ENCODE assay signal across 23 cellular contexts in genomic region chr6:169282043-169282442, GRCh38. TPM values are rescaled to one million over a fixed set of nuclear protein-coding genes. Genes with fewer than 3 reads are reported as not detected.
DNase-seq lines count a peak whose midpoint lies in the region; ATAC-seq and TF ChIP-seq lines count a peak whose summit lies in the region.
"Had no signal": no experiment of that assay in that cellular context is flagged by ENCODE, and none has a peak within 500 bp of the region (broad histone marks: within the 10 kb centered on the region; RNA-seq: fewer than 3 reads in every experiment).

No MANE protein-coding gene starts in this region.

- peak overlapping the region; percentile 19 for H3K18ac ChIP-seq in neuronal stem cell (ENCODE audit: low read length)

- H4K8ac ChIP-seq in neuronal stem cell (ENCODE audit: low read depth, low read length), result peak overlapping the region; percentile 19

- H3K27ac Mint-ChIP-seq in activated CD8-positive, alpha-beta T cell treated with anti-CD3 and anti-CD28 coated beads, Interleukin-2, amount 10 ng/mL, durations not matched to agents 7 days and 5 days, result no peak overlapping the region
- H3K27ac Mint-ChIP-seq in activated CD8-positive, alpha-beta T cell treated with anti-CD3 and anti-CD28 coated beads for 36 hours, result no peak overlapping the region
- H3K27ac Mint-ChIP-seq: CD14-positive monocyte; CD4-positive, alpha-beta memory T cell; CD4-positive, CD25-positive, alpha-beta regulatory T cell; CD8-positive, alpha-beta memory T cell had no signal

- H3K4me3 Mint-ChIP-seq in activated CD8-positive, alpha-beta T cell treated with anti-CD3 and anti-CD28 coated beads, Interleukin-2, amount 10 ng/mL, durations not matched to agents 7 days and 5 days, result no peak overlapping the region
- no peak overlapping the region for H3K4me3 Mint-ChIP-seq in activated CD8-positive, alpha-beta T cell treated with anti-CD3 and anti-CD28 coated beads for 36 hours
- H3K4me3 Mint-ChIP-seq: CD4-positive, alpha-beta memory T cell; CD4-positive, CD25-positive, alpha-beta regulatory T cell; CD8-positive, alpha-beta memory T cell had no signal

- DNase-seq in activated CD8-positive, alpha-beta T cell treated with anti-CD3 and anti-CD28 coated beads, Interleukin-2, amount 10 ng/mL, durations not matched to agents 7 days and 5 days, result peak; percentile 1
- no peak for DNase-seq in activated CD8-positive, alpha-beta T cell treated with anti-CD3 and anti-CD28 coated beads for 36 hours
- no peak for DNase-seq in neuronal stem cell (ENCODE audit: low spot score)
- no peak for DNase-seq in occipital lobe (lab: John Stamatoyannopoulos, UW)
- DNase-seq in NCI-H1105 (lab: John Stamatoyannopoulos, UW), result no peak
- DNase-seq: 8988T; ACHN; BE2C; C1 segment of cervical spinal cord; CD4-positive, alpha-beta memory T cell; CD4-positive, CD25-positive, alpha-beta regulatory T cell; CD8-positive, alpha-beta memory T cell; COR-L47; DMS 273 treated with DMSO at 0.1 percent for 48 hours; DMS153; DMS53; DMS79; DND-41; EL; GDM1 had no signal

- H2BK12ac ChIP-seq in neuronal stem cell (ENCODE audit: low read length), result no peak overlapping the region

- no CpG with 5 or more reads among the region's 15 CpGs for WGBS in neuronal stem cell (ENCODE audit: extremely low coverage in 2 of 2, insufficient read length in 2 of 2, insufficient replicate concordance in 1 of 2), 2 donors

- H3K4me3 ChIP-seq in neuronal stem cell (ENCODE audit: low read length in 2 of 2), result no peak overlapping the region
- H3K4me3 ChIP-seq: BLaER1, GM12878 had no signal

- H3K9me3 Mint-ChIP-seq in activated CD8-positive, alpha-beta T cell treated with anti-CD3 and anti-CD28 coated beads, Interleukin-2, amount 10 ng/mL, durations not matched to agents 7 days and 5 days (ENCODE audit: insufficient read depth), result no peaks in the 10 kb centered on the region
- no peaks in the 10 kb centered on the region for H3K9me3 Mint-ChIP-seq in activated CD8-positive, alpha-beta T cell treated with anti-CD3 and anti-CD28 coated beads for 36 hours
- H3K9me3 Mint-ChIP-seq: CD4-positive, CD25-positive, alpha-beta regulatory T cell; CD8-positive, alpha-beta memory T cell had no signal

- no peak overlapping the region for H2BK120ac ChIP-seq in neuronal stem cell (ENCODE audit: low read depth, low read length)

- H2AFZ ChIP-seq in neuronal stem cell (ENCODE audit: low read length), result no peak overlapping the region

- H2BK15ac ChIP-seq in neuronal stem cell (ENCODE audit: low read length), result peak overlapping the region; percentile 47

- no peaks in the 10 kb centered on the region for H3K4me1 Mint-ChIP-seq in activated CD8-positive, alpha-beta T cell treated with anti-CD3 and anti-CD28 coated beads, Interleukin-2, amount 10 ng/mL, durations not matched to agents 7 days and 5 days (ENCODE audit: low read depth)
- no peaks in the 10 kb centered on the region for H3K4me1 Mint-ChIP-seq in activated CD8-positive, alpha-beta T cell treated with anti-CD3 and anti-CD28 coated beads for 36 hours (ENCODE audit: low read depth)
- H3K4me1 Mint-ChIP-seq: CD14-positive monocyte; CD4-positive, alpha-beta memory T cell; CD4-positive, CD25-positive, alpha-beta regulatory T cell; CD8-positive, alpha-beta memory T cell had no signal

- no peak for TF ChIP-seq CTCF in activated CD8-positive, alpha-beta T cell treated with anti-CD3 and anti-CD28 coated beads for 36 hours (IDR thresholded peaks at IDR 0.05)

- no peaks in the 10 kb centered on the region for H3K36me3 Mint-ChIP-seq in activated CD8-positive, alpha-beta T cell treated with anti-CD3 and anti-CD28 coated beads, Interleukin-2, amount 10 ng/mL, durations not matched to agents 7 days and 5 days (ENCODE audit: low read depth)
- H3K36me3 Mint-ChIP-seq in activated CD8-positive, alpha-beta T cell treated with anti-CD3 and anti-CD28 coated beads for 36 hours (ENCODE audit: low read depth), result no peaks in the 10 kb centered on the region
- H3K36me3 Mint-ChIP-seq: CD14-positive monocyte; CD4-positive, alpha-beta memory T cell; CD4-positive, CD25-positive, alpha-beta regulatory T cell; CD8-positive, alpha-beta memory T cell had no signal

- H3K9me3 ChIP-seq in neuronal stem cell (replicated peaks in 1 of 2; ENCODE audit: control insufficient read depth in 2 of 2, insufficient read depth in 1 of 2, low read depth in 1 of 2, low read length in 2 of 2), result peaks cover 0 to 2% of the 10 kb centered on the region in 2 donors
- H3K9me3 ChIP-seq: BE2C, BLaER1 had no signal

- no peak for ATAC-seq in activated CD8-positive, alpha-beta T cell treated with anti-CD3 and anti-CD28 coated beads, Interleukin-2, amount 10 ng/mL, durations not matched to agents 7 days and 5 days
- ATAC-seq in activated CD8-positive, alpha-beta T cell treated with anti-CD3 and anti-CD28 coated beads for 36 hours, result no peak
- ATAC-seq: GM12878 had no signal

- H3K27me3 ChIP-seq in neuronal stem cell (ENCODE audit: control insufficient read depth in 3 of 3, insufficient read depth in 3 of 3, low read depth in 1 of 3, low read length in 3 of 3), result no peaks in the 10 kb centered on the region
- H3K27me3 ChIP-seq: BE2C, BLaER1 had no signal

- intact Hi-C loops in activated CD8-positive, alpha-beta T cell treated with anti-CD3 and anti-CD28 coated beads for 36 hours (cut with micrococcal nuclease), result no loop called here

- H3K9ac ChIP-seq in neuronal stem cell (ENCODE audit: low read depth, low read length, poor library complexity), result no peak overlapping the region
- H3K9ac ChIP-seq: BLaER1 had no signal

- no peaks in the 10 kb centered on the region for H3K4me1 ChIP-seq in neuronal stem cell (ENCODE audit: control insufficient read depth in 2 of 2, insufficient read depth in 1 of 2, low read depth in 1 of 2, low read length in 2 of 2)
- H3K4me1 ChIP-seq: BE2C, BLaER1 had no signal

- H3K36me3 ChIP-seq in neuronal stem cell (replicated peaks in 1 of 2; ENCODE audit: control insufficient read depth in 2 of 2, insufficient read depth in 2 of 2, low read length in 2 of 2), result no peaks in the 10 kb centered on the region
- H3K36me3 ChIP-seq: BE2C, BLaER1 had no signal

- H3K4ac ChIP-seq in neuronal stem cell (ENCODE audit: low read length), result no peak overlapping the region

- no peak overlapping the region for H3K14ac ChIP-seq in neuronal stem cell (ENCODE audit: low read length)

- H4K91ac ChIP-seq in neuronal stem cell (ENCODE audit: low read depth, low read length, poor library complexity), result no peak overlapping the region

- CTCF ChIA-PET in activated CD8-positive, alpha-beta T cell treated with anti-CD3 and anti-CD28 coated beads, Interleukin-2, amount 10 ng/mL, durations not matched to agents 7 days and 5 days (lab: Charles Lee), result no interaction called here
- CTCF ChIA-PET in activated CD8-positive, alpha-beta T cell treated with anti-CD3 and anti-CD28 coated beads for 36 hours (lab: Charles Lee), result no interaction called here

- no peak overlapping the region for H2BK5ac ChIP-seq in neuronal stem cell (ENCODE audit: low read length)

- H3K27ac ChIP-seq in neuronal stem cell (replicated peaks; ENCODE audit: low read length), result no peak overlapping the region
- H3K27ac ChIP-seq: BLaER1 had no signal

- no peak overlapping the region for H3K23ac ChIP-seq in neuronal stem cell (ENCODE audit: low read depth, low read length, poor library complexity)

- POLR2A ChIA-PET in activated CD8-positive, alpha-beta T cell treated with anti-CD3 and anti-CD28 coated beads, Interleukin-2, amount 10 ng/mL, durations not matched to agents 7 days and 5 days (lab: Charles Lee), result no interaction called here
- POLR2A ChIA-PET in activated CD8-positive, alpha-beta T cell treated with anti-CD3 and anti-CD28 coated beads for 36 hours (lab: Charles Lee), result no interaction called here

- no peaks in the 10 kb centered on the region for H3K27me3 Mint-ChIP-seq in activated CD8-positive, alpha-beta T cell treated with anti-CD3 and anti-CD28 coated beads, Interleukin-2, amount 10 ng/mL, durations not matched to agents 7 days and 5 days (ENCODE audit: low read depth)
- H3K27me3 Mint-ChIP-seq in activated CD8-positive, alpha-beta T cell treated with anti-CD3 and anti-CD28 coated beads for 36 hours, result peaks cover 3% of the 10 kb centered on the region
- H3K27me3 Mint-ChIP-seq: CD4-positive, CD25-positive, alpha-beta regulatory T cell had no signal

- no peak overlapping the region for H2AK5ac ChIP-seq in neuronal stem cell (ENCODE audit: low read depth, low read length)

- no peak overlapping the region for H3K4me2 ChIP-seq in neuronal stem cell (ENCODE audit: insufficient read depth, low read length, poor library complexity, severe bottlenecking)
- H3K4me2 ChIP-seq: BLaER1 had no signal

- no peaks in the 10 kb centered on the region for H3K79me1 ChIP-seq in neuronal stem cell (ENCODE audit: low read depth, low read length)

RNA-seq across cellular contexts. Expression of gene THBS2, which starts 28.4 kb away (rescaled TPM):
- total RNA-seq in activated CD8-positive, alpha-beta T cell treated with anti-CD3 and anti-CD28 coated beads, Interleukin-2, amount 10 ng/mL, durations not matched to agents 7 days and 5 days, result not detected
- total RNA-seq in activated CD8-positive, alpha-beta T cell treated with anti-CD3 and anti-CD28 coated beads for 36 hours, result not detected
- 0.14 TPM for polyA plus RNA-seq in neuronal stem cell (2013, experiment 1 of 2)
- 0.14 TPM for polyA plus RNA-seq in neuronal stem cell (2013, experiment 2 of 2)
- 15.8 TPM for total RNA-seq in occipital lobe
- total RNA-seq: CD4-positive, alpha-beta memory T cell; CD4-positive, CD25-positive, alpha-beta regulatory T cell; CD8-positive, alpha-beta memory T cell had no signal

Comparison
In these comparisons a context has a peak if more than half of its experiments do, and no peak if none do; other contexts are left out.
1. RNA of gene THBS2, which starts 28.4 kb away (total RNA-seq): 15.8 TPM in occipital lobe (single experiment); not detected in activated CD8-positive, alpha-beta T cell treated with anti-CD3 and anti-CD28 coated beads for 36 hours and not detected in activated CD8-positive, alpha-beta T cell treated with anti-CD3 and anti-CD28 coated beads, Interleukin-2, amount 10 ng/mL, durations not matched to agents 7 days and 5 days; every median in the first group is over 10 times any median in the second.